Comparison of ENCODE assay signal across 19 cellular contexts in genomic region chr11:115709297-115709696, GRCh38.
DNase-seq lines count a peak whose midpoint lies in the region; ATAC-seq, FAIRE-seq and TF ChIP-seq lines count a peak whose summit lies in the region.
"Had no signal": no experiment of that assay in that cellular context is flagged by ENCODE, and none has a peak within 500 bp of the region (broad histone marks: within the 10 kb centered on the region; RNA-seq: fewer than 3 reads in every experiment).

No MANE protein-coding gene starts in this region.

- no peak for FAIRE-seq in K562 (lab: Jason Lieb, UNC)
- FAIRE-seq: astrocyte had no signal

- H3K27ac ChIP-seq in K562 (ENCODE audit: extremely low read depth, low read depth, low read length) = no peak overlapping the region
- H3K27ac ChIP-seq: colonic mucosa, tibial nerve had no signal

- no peaks in the 10 kb centered on the region for H3K27me3 Mint-ChIP-seq in stimulated activated naive B cell treated with anti-CD40 and anti-IgM and Interleukin-4, amounts not matched to agents 10 μg/mL and 1 μg/mL and 100 μg/mL, for 72 hours
- H3K27me3 Mint-ChIP-seq in T-cell = peaks cover 0 to 4% of the 10 kb centered on the region in 2 donors

- peaks cover 0 to 3% of the 10 kb centered on the region in 2 donors for H3K36me3 Mint-ChIP-seq in stimulated activated naive B cell treated with anti-CD40 and anti-IgM and Interleukin-4, amounts not matched to agents 10 μg/mL and 1 μg/mL and 100 μg/mL, for 72 hours
- no peaks in the 10 kb centered on the region for H3K36me3 Mint-ChIP-seq in T-cell

- in situ Hi-C loops in K562 (cut with MboI) = no loop called here

- CTCF ChIA-PET in K562 (lab: Yijun Ruan, JAX; ENCODE audit: low intra/inter-chr PET ratio) = no interaction called here
- CTCF ChIA-PET in T-cell (lab: Charles Lee) = no interaction called here

- no peak for TF ChIP-seq RAD21 in K562 (CRISPR knock-in tag; conservative IDR thresholded peaks at IDR 0.05 in 1 of 2, IDR thresholded peaks at IDR 0.05 in 1 of 2)

- H3K4me3 Mint-ChIP-seq in stimulated activated naive B cell treated with anti-CD40 and anti-IgM and Interleukin-4, amounts not matched to agents 10 μg/mL and 1 μg/mL and 100 μg/mL, for 72 hours = no peak overlapping the region
- no peak overlapping the region for H3K4me3 Mint-ChIP-seq in T-cell
- H3K4me3 Mint-ChIP-seq: mesothelial cell of epicardium had no signal

- peaks cover 9 to 11% of the 10 kb centered on the region in 2 donors for H3K4me1 Mint-ChIP-seq in stimulated activated naive B cell treated with anti-CD40 and anti-IgM and Interleukin-4, amounts not matched to agents 10 μg/mL and 1 μg/mL and 100 μg/mL, for 72 hours
- H3K4me1 Mint-ChIP-seq in T-cell = no peaks in the 10 kb centered on the region

- no peak overlapping the region for H3K27ac Mint-ChIP-seq in stimulated activated naive B cell treated with anti-CD40 and anti-IgM and Interleukin-4, amounts not matched to agents 10 μg/mL and 1 μg/mL and 100 μg/mL, for 72 hours
- H3K27ac Mint-ChIP-seq in T-cell = no peak overlapping the region
- H3K27ac Mint-ChIP-seq: mesothelial cell of epicardium had no signal

- H3K9me3 Mint-ChIP-seq in stimulated activated naive B cell treated with anti-CD40 and anti-IgM and Interleukin-4, amounts not matched to agents 10 μg/mL and 1 μg/mL and 100 μg/mL, for 72 hours = peaks cover 7 to 13% of the 10 kb centered on the region in 2 donors
- peaks cover 0 to 9% (median 3%) of the 10 kb centered on the region in 3 donors for H3K9me3 Mint-ChIP-seq in T-cell

- H2AFZ ChIP-seq in K562 (ENCODE audit: low read depth, low read length) = no peak overlapping the region

- no peak for TF ChIP-seq CTCF in K562 (IDR thresholded peaks at IDR 0.05 in 2 of 3, conservative IDR thresholded peaks at IDR 0.05 in 1 of 3; ENCODE audit: insufficient read depth in 2 of 3, low read depth in 1 of 3, low read length in 3 of 3)

- TF ChIP-seq EP300 in K562 (IDR thresholded peaks at IDR 0.05; ENCODE audit: low read length) = no peak

- intact Hi-C loops in Right ventricle myocardium superior (cut with DNase I) (no loop called here), cardiac septum (cut with DNase I) (no loop called here), K562 (cut with micrococcal nuclease) (no loop called here)

- peaks cover 0 to 11% of the 10 kb centered on the region in 2 experiments; a peak in 2 of 5 replicates for H3K27me3 ChIP-seq in K562 (ENCODE audit: control insufficient read depth in 2 of 2, insufficient read depth in 2 of 2, low read length in 2 of 2)
- H3K27me3 ChIP-seq: colonic mucosa, tibial nerve had no signal

- no TSS peak for BruUV-seq in K562 (replicated peaks; lab: Mats Ljungman, UMichigan)

- H3K36me3 ChIP-seq in K562 (ENCODE audit: control insufficient read depth, insufficient read depth, low read length) = no peaks in the 10 kb centered on the region
- H3K36me3 ChIP-seq: colonic mucosa, tibial nerve had no signal

- H4K20me1 ChIP-seq in K562 (replicated peaks; ENCODE audit: control insufficient read depth, insufficient read depth, low read length) = no peaks in the 10 kb centered on the region

- no peaks in the 10 kb centered on the region for H3K9me1 ChIP-seq in K562 (ENCODE audit: control insufficient read depth, insufficient read depth, low read length)

- H3K9ac ChIP-seq in K562 (ENCODE audit: insufficient read depth in 1 of 2, low read depth in 2 of 2, low read length in 2 of 2) = no peak overlapping the region

- POLR2A ChIA-PET in K562 (lab: Yijun Ruan, JAX) (no interaction called here), T-cell (lab: Charles Lee) (no interaction called here)

- no peaks in the 10 kb centered on the region for H3K9me3 ChIP-seq in K562 (replicated peaks; ENCODE audit: control insufficient read depth, insufficient read depth, low read depth, low read length)
- H3K9me3 ChIP-seq: colonic mucosa, tibial nerve had no signal

- TF ChIP-seq POLR2A in K562 (conservative IDR thresholded peaks at IDR 0.05) = no peak

- no peaks in the 10 kb centered on the region for H3K79me2 ChIP-seq in K562 (ENCODE audit: control insufficient read depth, insufficient read depth, low read length)

- no peak for DNase-seq in Right ventricle myocardium superior
- no peak for DNase-seq in cardiac septum (ENCODE audit: low spot score)
- DNase-seq in MV-4-11 (lab: John Stamatoyannopoulos, UW) = peak; percentile 98
- no peak for DNase-seq in K562 (ENCODE audit: extremely low read depth in 1 of 4, low spot score in 3 of 4)
- DNase-seq in stimulated activated naive B cell treated with anti-CD40 and anti-IgM and Interleukin-4, amounts not matched to agents 10 μg/mL and 1 μg/mL and 100 μg/mL, for 72 hours = no peak
- no peak for DNase-seq in AG08396 (ENCODE audit: low spot score)
- DNase-seq in T-cell = no peak
- DNase-seq: activated CD4-positive, CD25-positive, alpha-beta regulatory T cell treated with anti-CD3 and anti-CD28 coated beads, Interleukin-2, amount 50 U/mL, for 72 hours; colonic mucosa; EL; NCI-H1436 treated with DMSO at 0.1 percent for 48 hours; NCI-H510A; nucleus accumbens; T-helper 1 cell had no signal

- WGBS in K562 (ENCODE audit: insufficient coverage, low coverage, missing lambda C conversion rate) = 0% methylated on average over 4 of the region's 8 CpGs

- no peak overlapping the region for H3K4me3 ChIP-seq in K562
- H3K4me3 ChIP-seq: colonic mucosa, tibial nerve had no signal

- H3K4me1 ChIP-seq in K562 (replicated peaks in 1 of 2; ENCODE audit: control insufficient read depth in 2 of 2, insufficient read depth in 2 of 2, low read length in 2 of 2) = no peaks in the 10 kb centered on the region
- H3K4me1 ChIP-seq: colonic mucosa had no signal

- ATAC-seq in Right ventricle myocardium superior (ENCODE audit: poor library complexity) (peak; percentile 45), K562 (no peak), GM19324 (IDR thresholded peaks at IDR 0.05; ENCODE audit: low FRiP score, unreplicated experiment) (no peak), T-cell (replicated peaks in 1 of 4) (no peak)
- ATAC-seq in stimulated activated naive B cell treated with anti-CD40 and anti-IgM and Interleukin-4, amounts not matched to agents 10 μg/mL and 1 μg/mL and 100 μg/mL, for 72 hours (replicated peaks) = peak; percentile 90 to 96
- ATAC-seq: HCT116 had no signal

- H3K4me2 ChIP-seq in K562 (ENCODE audit: insufficient read depth, low read length) = no peak overlapping the region

TF ChIP-seq in K562, 482 proteins besides CTCF, POLR2A, EP300 and RAD21:
- no peak for TF ChIP-seq HMGN3 (IDR thresholded peaks at IDR 0.05; ENCODE audit: borderline replicate concordance, extremely low read depth, insufficient read length, low read depth, low read length)
- TF ChIP-seq, protein P1, sequence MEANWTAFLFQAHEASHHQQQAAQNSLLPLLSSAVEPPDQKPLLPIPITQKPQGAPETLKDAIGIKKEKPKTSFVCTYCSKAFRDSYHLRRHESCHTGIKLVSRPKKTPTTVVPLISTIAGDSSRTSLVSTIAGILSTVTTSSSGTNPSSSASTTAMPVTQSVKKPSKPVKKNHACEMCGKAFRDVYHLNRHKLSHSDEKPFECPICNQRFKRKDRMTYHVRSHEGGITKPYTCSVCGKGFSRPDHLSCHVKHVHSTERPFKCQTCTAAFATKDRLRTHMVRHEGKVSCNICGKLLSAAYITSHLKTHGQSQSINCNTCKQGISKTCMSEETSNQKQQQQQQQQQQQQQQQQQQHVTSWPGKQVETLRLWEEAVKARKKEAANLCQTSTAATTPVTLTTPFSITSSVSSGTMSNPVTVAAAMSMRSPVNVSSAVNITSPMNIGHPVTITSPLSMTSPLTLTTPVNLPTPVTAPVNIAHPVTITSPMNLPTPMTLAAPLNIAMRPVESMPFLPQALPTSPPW (CRISPR knock-in tag; IDR thresholded peaks at IDR 0.05) = peak; percentile 44; the same call in 1 of the 2 replicates

Comparison
In these comparisons a context has a peak if more than half of its experiments do, and no peak if none do; other contexts are left out.
1. ATAC-seq: peak in Right ventricle myocardium superior (single experiment) and stimulated activated naive B cell treated with anti-CD40 and anti-IgM and Interleukin-4, amounts not matched to agents 10 μg/mL and 1 μg/mL and 100 μg/mL, for 72 hours (2 of 2); none in K562 (single experiment), GM19324 (single experiment) and T-cell (0 of 4).